12 cellular contexts compared by ENCODE assay signal in the genomic region with DNA sequence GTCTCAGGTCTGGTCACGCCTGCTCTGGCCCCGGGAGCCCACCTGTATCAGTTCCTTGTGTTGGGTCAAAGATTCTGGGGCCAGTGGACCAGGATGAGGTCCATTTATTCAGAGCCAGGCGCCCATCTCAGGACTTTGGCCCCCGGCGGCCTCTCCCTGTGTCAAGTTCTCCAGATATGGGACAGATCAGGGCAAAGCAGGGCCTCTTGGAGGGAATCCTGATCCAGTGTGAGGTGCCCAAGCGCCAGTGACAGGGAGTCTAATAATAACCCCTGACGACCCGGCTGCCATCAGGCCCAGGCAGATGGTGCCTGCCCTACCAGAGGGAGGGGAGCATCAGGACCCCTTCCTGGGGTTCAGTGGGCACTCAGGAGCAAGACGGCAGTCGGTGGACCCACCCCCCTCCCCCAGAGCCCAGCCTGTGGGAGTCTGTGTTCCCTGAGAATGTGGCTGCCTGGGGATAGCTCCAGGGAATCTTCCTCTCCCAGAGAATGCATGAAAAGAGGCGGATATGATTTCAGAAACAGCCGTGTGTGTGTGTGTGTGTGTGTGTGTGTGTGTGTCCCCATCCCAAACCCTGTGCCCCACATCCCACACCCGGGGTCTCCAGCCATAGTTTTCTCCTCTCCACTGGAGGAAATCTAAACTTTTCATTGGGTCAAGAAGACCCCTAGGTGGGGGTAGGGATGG. TPM values are rescaled to one million over a fixed set of nuclear protein-coding genes. Genes with fewer than 3 reads are reported as not detected.
DNase-seq lines count a peak whose midpoint lies in the region; ATAC-seq and TF ChIP-seq lines count a peak whose summit lies in the region.
"Had no signal": no experiment of that assay in that cellular context is flagged by ENCODE, and none has a peak within 500 bp of the region (broad histone marks: within the 10 kb centered on the region; RNA-seq: fewer than 3 reads in every experiment).

No MANE protein-coding gene starts in this region.

- H3K4me3 Mint-ChIP-seq in T-helper 1 cell treated with Interleukin-12 subunit alpha and Interleukin-12 subunit beta and Interleukin-4 antibody, amounts not matched to agents 30 μg/mL and 1 μg/mL, for 36 hours, result peak overlapping the region; percentile 90
- H3K4me3 Mint-ChIP-seq in stimulated activated effector memory CD8-positive, alpha-beta T cell treated with anti-CD3 and anti-CD28 coated beads, Interleukin-12 subunit alpha, Interleukin-12 subunit beta, amount 100 ng/mL, for 72 hours, result peak overlapping the region; percentile 83

- peaks cover 16% of the 10 kb centered on the region for H3K36me3 Mint-ChIP-seq in T-helper 1 cell treated with Interleukin-12 subunit alpha and Interleukin-12 subunit beta and Interleukin-4 antibody, amounts not matched to agents 30 μg/mL and 1 μg/mL, for 36 hours (ENCODE audit: low read depth)
- H3K36me3 Mint-ChIP-seq in stimulated activated effector memory CD8-positive, alpha-beta T cell treated with anti-CD3 and anti-CD28 coated beads, Interleukin-12 subunit alpha, Interleukin-12 subunit beta, amount 100 ng/mL, for 72 hours, result peaks cover 31% of the 10 kb centered on the region

- intact Hi-C loops in left cardiac atrium (cut with DNase I) (loop anchor here in 1 of 2 donors (5.0 to 10.0 kb wide), 3 partner anchors 60 to 148 kb away; a partner anchor contains a TSS), upper lobe of right lung (cut with DNase I) (loop anchor here (5.0 kb wide), 1 partner anchor 83 kb away; no protein-coding TSS in a partner anchor)

- no peaks in the 10 kb centered on the region for H3K9me3 Mint-ChIP-seq in T-helper 1 cell treated with Interleukin-12 subunit alpha and Interleukin-12 subunit beta and Interleukin-4 antibody, amounts not matched to agents 30 μg/mL and 1 μg/mL, for 36 hours
- H3K9me3 Mint-ChIP-seq in stimulated activated effector memory CD8-positive, alpha-beta T cell treated with anti-CD3 and anti-CD28 coated beads, Interleukin-12 subunit alpha, Interleukin-12 subunit beta, amount 100 ng/mL, for 72 hours, result no peaks in the 10 kb centered on the region

- peaks cover 35% of the 10 kb centered on the region for H3K4me1 ChIP-seq in upper lobe of right lung

- H3K4me1 Mint-ChIP-seq in T-helper 1 cell treated with Interleukin-12 subunit alpha and Interleukin-12 subunit beta and Interleukin-4 antibody, amounts not matched to agents 30 μg/mL and 1 μg/mL, for 36 hours (ENCODE audit: low read depth), result peaks cover 24% of the 10 kb centered on the region
- H3K4me1 Mint-ChIP-seq in stimulated activated effector memory CD8-positive, alpha-beta T cell treated with anti-CD3 and anti-CD28 coated beads, Interleukin-12 subunit alpha, Interleukin-12 subunit beta, amount 100 ng/mL, for 72 hours, result peaks cover 50% of the 10 kb centered on the region

- H3K36me3 ChIP-seq in WERI-Rb-1, result peaks cover 42% of the 10 kb centered on the region
- H3K36me3 ChIP-seq in upper lobe of right lung, result peaks cover 12% of the 10 kb centered on the region

- H3K27me3 Mint-ChIP-seq in T-helper 1 cell treated with Interleukin-12 subunit alpha and Interleukin-12 subunit beta and Interleukin-4 antibody, amounts not matched to agents 30 μg/mL and 1 μg/mL, for 36 hours (ENCODE audit: low read depth), result no peaks in the 10 kb centered on the region

- ATAC-seq in left cardiac atrium (peak; percentile 32 to 34), GM21390 (IDR thresholded peaks at IDR 0.05; ENCODE audit: unreplicated experiment) (no peak), upper lobe of right lung (no peak), GM21367 (IDR thresholded peaks at IDR 0.05; ENCODE audit: unreplicated experiment) (no peak)
- ATAC-seq in stimulated activated effector memory CD8-positive, alpha-beta T cell treated with anti-CD3 and anti-CD28 coated beads, Interleukin-12 subunit alpha, Interleukin-12 subunit beta, amount 100 ng/mL, for 72 hours, result no peak
- ATAC-seq: A549 had no signal

- DNase-seq in T-helper 1 cell (no peak), WERI-Rb-1 (peak; percentile 66), left cardiac atrium (peak; percentile 53), upper lobe of right lung (no peak)
- no peak for DNase-seq in stimulated activated effector memory CD8-positive, alpha-beta T cell treated with anti-CD3 and anti-CD28 coated beads, Interleukin-12 subunit alpha, Interleukin-12 subunit beta, amount 100 ng/mL, for 72 hours (ENCODE audit: low spot score in 2 of 2)

- TF ChIP-seq CTCF in WERI-Rb-1 (IDR thresholded peaks at IDR 0.05; ENCODE audit: low read depth, low read length), result peak; percentile 18; the same call in 1 of the 2 replicates
- no peak for TF ChIP-seq CTCF in upper lobe of right lung (IDR thresholded peaks at IDR 0.05)

- no peak overlapping the region for H3K27ac Mint-ChIP-seq in T-helper 1 cell treated with Interleukin-12 subunit alpha and Interleukin-12 subunit beta and Interleukin-4 antibody, amounts not matched to agents 30 μg/mL and 1 μg/mL, for 36 hours
- H3K27ac Mint-ChIP-seq in stimulated activated effector memory CD8-positive, alpha-beta T cell treated with anti-CD3 and anti-CD28 coated beads, Interleukin-12 subunit alpha, Interleukin-12 subunit beta, amount 100 ng/mL, for 72 hours, result peak overlapping the region; percentile 48

- no peaks in the 10 kb centered on the region for H3K9me3 ChIP-seq in WERI-Rb-1 (ENCODE audit: severe bottlenecking)
- no peaks in the 10 kb centered on the region for H3K9me3 ChIP-seq in upper lobe of right lung
- H3K9me3 ChIP-seq: A549 had no signal

- H3K4me3 ChIP-seq in WERI-Rb-1 (ENCODE audit: low read depth, low read length) (peak overlapping the region; percentile 64), upper lobe of right lung (no peak overlapping the region)
- H3K4me3 ChIP-seq: A549 had no signal

- H3K27ac ChIP-seq in WERI-Rb-1 (peak overlapping the region; percentile 27), upper lobe of right lung (no peak overlapping the region)

- H3K27me3 ChIP-seq in WERI-Rb-1 (ENCODE audit: insufficient read depth, low read depth, severe bottlenecking) (no peaks in the 10 kb centered on the region), upper lobe of right lung (no peaks in the 10 kb centered on the region)

RNA-seq across cellular contexts. Expression of a gene that starts 1.4 kb away (rescaled TPM):
- 10 to 100 TPM; 15.6 to 23.3 TPM for total RNA-seq in left cardiac atrium
- total RNA-seq in upper lobe of right lung, result 7.4 TPM

RNA-seq across cellular contexts. Expression of a gene that starts 11.3 kb away (rescaled TPM):
- total RNA-seq in left cardiac atrium, result 100 to 1,000 TPM; 657 to 709 TPM
- total RNA-seq in upper lobe of right lung, result 659 TPM

RNA-seq across cellular contexts. Expression of a gene that starts 59.2 kb away (rescaled TPM):
- not detected for total RNA-seq in left cardiac atrium
- not detected for total RNA-seq in upper lobe of right lung
- total RNA-seq: fibroblast of lung, lung microvascular endothelial cell, urinary bladder had no signal

Comparison
In these comparisons a context has a peak if more than half of its experiments do, and no peak if none do; other contexts are left out.
1. DNase-seq: peak in WERI-Rb-1 (single experiment) and left cardiac atrium (single experiment); none in T-helper 1 cell (0 of 5), stimulated activated effector memory CD8-positive, alpha-beta T cell treated with anti-CD3 and anti-CD28 coated beads, Interleukin-12 subunit alpha, Interleukin-12 subunit beta, amount 100 ng/mL, for 72 hours (0 of 2) and upper lobe of right lung (single experiment).
2. ATAC-seq: peak in left cardiac atrium (2 of 2); none in stimulated activated effector memory CD8-positive, alpha-beta T cell treated with anti-CD3 and anti-CD28 coated beads, Interleukin-12 subunit alpha, Interleukin-12 subunit beta, amount 100 ng/mL, for 72 hours (single experiment), GM21390 (single experiment), upper lobe of right lung (single experiment) and GM21367 (single experiment).